Comparison of ENCODE assay signal across 8 cellular contexts in genomic region chr5:159208508-159209437, GRCh38. TPM values are rescaled to one million over a fixed set of nuclear protein-coding genes. Genes with fewer than 3 reads are reported as not detected.
DNase-seq lines count a peak whose midpoint lies in the region; ATAC-seq and TF ChIP-seq lines count a peak whose summit lies in the region.

No MANE protein-coding gene starts in this region.

- DNase-seq in GM03348 (ENCODE audit: low spot score) (peak; percentile 75), LNCaP clone FGC (ENCODE audit: low read depth) (no peak), activated T-cell treated with anti-CD3 and anti-CD28 coated beads for 48 hours (ENCODE audit: low read depth) (peak; percentile 4), fibroblast of pulmonary artery (ENCODE audit: low read depth) (peak; percentile 46), natural killer cell (no peak), ureter (ENCODE audit: low spot score) (peak; percentile 55), GF-D8 (lab: John Stamatoyannopoulos, UW) (no peak)

- H3K27me3 Mint-ChIP-seq in natural killer cell (ENCODE audit: low read depth in 2 of 2): peaks cover 6 to 16% of the 10 kb centered on the region in 2 donors

- H3K4me3 ChIP-seq in LNCaP clone FGC (ENCODE audit: low read depth, low read length): peak overlapping the region; percentile 82
- H3K4me3 ChIP-seq in fibroblast of pulmonary artery (replicated peaks; ENCODE audit: low read depth, low read length): peak overlapping the region; percentile 80

- ATAC-seq in GM21737 (IDR thresholded peaks at IDR 0.05; ENCODE audit: unreplicated experiment) (peak; percentile 10), natural killer cell (peak in 2 of 3 donors; percentile 2 to 27)

- intact Hi-C loops in natural killer cell (cut with micrococcal nuclease): loop anchor here (1.0 to 2.0 kb wide), 3 partner anchors 55 to 1212 kb away; partner anchors contain the start of genes PTTG1, PWWP2A and UBLCP1

- TF ChIP-seq CTCF in LNCaP clone FGC (IDR thresholded peaks at IDR 0.05; ENCODE audit: control insufficient read depth, extremely low read depth, insufficient read depth): no peak
- no peak for TF ChIP-seq CTCF in fibroblast of pulmonary artery (IDR thresholded peaks at IDR 0.05; ENCODE audit: low read length, missing control alignments)
- TF ChIP-seq CTCF in natural killer cell (IDR thresholded peaks at IDR 0.05): no peak

- H3K4me1 Mint-ChIP-seq in natural killer cell: peaks cover 42 to 46% of the 10 kb centered on the region in 2 donors

- H3K27ac Mint-ChIP-seq in natural killer cell: peak overlapping the region; percentile 95 to 98

- no peaks in the 10 kb centered on the region for H3K9me3 Mint-ChIP-seq in natural killer cell

- H3K4me3 Mint-ChIP-seq in natural killer cell: peak overlapping the region; percentile 99

- no peaks in the 10 kb centered on the region for H3K36me3 Mint-ChIP-seq in natural killer cell

RNA-seq across cellular contexts. Expression of gene RNF145, which starts 0.6 kb away (rescaled TPM):
- 10 to 100 TPM; 29.8 to 40.4 (median 38.4) TPM for total RNA-seq in natural killer cell
- total RNA-seq in ureter: 96.1 TPM

RNA-seq across cellular contexts. Expression of gene UBLCP1, which starts 54.3 kb away (rescaled TPM):
- total RNA-seq in natural killer cell (10 to 100 TPM; 30.0 to 37.9 (median 32.1) TPM), ureter (28.9 TPM)

Comparison
In these comparisons a context has a peak if more than half of its experiments do, and no peak if none do; other contexts are left out.
1. DNase-seq: peak in GM03348 (single experiment), activated T-cell treated with anti-CD3 and anti-CD28 coated beads for 48 hours (single experiment), fibroblast of pulmonary artery (single experiment) and ureter (single experiment); none in LNCaP clone FGC (single experiment), natural killer cell (single experiment) and GF-D8 (single experiment).